21 cellular contexts compared by ENCODE assay signal in the genomic region with DNA sequence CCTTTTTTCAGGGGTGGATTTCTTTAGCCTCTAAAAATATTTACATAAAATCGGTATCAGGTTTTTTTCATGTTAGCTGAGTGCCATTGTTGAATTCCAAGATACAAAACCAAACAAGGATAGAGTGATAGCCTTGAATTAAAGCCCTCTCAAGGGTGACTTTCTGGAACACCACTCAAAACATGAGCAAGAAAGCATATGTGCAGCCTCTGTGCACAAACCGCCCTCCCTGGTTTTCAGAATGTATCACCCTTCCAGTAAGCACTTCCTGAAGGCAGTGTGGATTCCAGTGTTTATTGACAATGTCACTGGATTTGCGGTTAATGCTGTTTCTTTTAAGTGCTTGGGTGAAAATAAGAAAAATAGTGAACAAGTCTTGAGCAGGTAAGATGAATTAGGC.
"Had no signal": no experiment of that assay in that cellular context is flagged by ENCODE, and none has a peak within 500 bp of the region (broad histone marks: within the 10 kb centered on the region; RNA-seq: fewer than 3 reads in every experiment).

No MANE protein-coding gene starts in this region.

- H3K4me3 ChIP-seq: MG63 had no signal

- H3K9me3 ChIP-seq: MG63, SK-N-SH had no signal

- ATAC-seq: Panc1, Right ventricle myocardium inferior, T-cell had no signal

- DNase-seq: KBM-7, MG63, NCI-H1092, NCI-H1105 treated with DMSO at 0.1 percent for 48 hours, NCI-H1417 treated with DMSO at 0.1 percent for 48 hours, NCI-H146, NCI-H1694 treated with DMSO at 0.1 percent for 48 hours, NCI-H1930, NCI-H2081 treated with DMSO at 0.1 percent for 48 hours, NCI-H2171, NCI-H226, NCI-H446, NCI-H510A, NCI-H524 treated with DMSO at 0.1 percent for 48 hours, NCI-H69, NCI-H774, SK-N-SH, SW 1271, T-cell had no signal

- H3K36me3 ChIP-seq: MG63 had no signal
